20 cellular contexts compared by ENCODE assay signal in genomic region chr22:25021409-25021808, GRCh38.
DNase-seq lines count a peak whose midpoint lies in the region; ATAC-seq, FAIRE-seq and TF ChIP-seq lines count a peak whose summit lies in the region.
"Had no signal": no experiment of that assay in that cellular context is flagged by ENCODE, and none has a peak within 500 bp of the region (broad histone marks: within the 10 kb centered on the region; RNA-seq: fewer than 3 reads in every experiment).

No MANE protein-coding gene starts in this region.

- peaks cover 0 to 9% (median 0%) of the 10 kb centered on the region in 3 donors for H3K4me1 ChIP-seq in pancreas

- ATAC-seq in left lobe of liver (peak; percentile 44), pancreas (peak; percentile 6 to 48 (median 40)), HG03432 (IDR thresholded peaks at IDR 0.05; ENCODE audit: unreplicated experiment) (no peak)
- ATAC-seq: GM23338, HCT116, SK-N-SH treated with all-trans-retinoic acid at 6 μM for 48 hours had no signal

- WGBS in pancreas, 2 donors, result 65 to 69% methylated on average over 3 of the region's 3 CpGs

- no peaks in the 10 kb centered on the region for H3K9me3 ChIP-seq in pancreas

- FAIRE-seq in pancreas (lab: Jason Lieb, UNC), result no peak
- FAIRE-seq: RCC 7860 had no signal

- TF ChIP-seq CTCF in RWPE1 (conservative IDR thresholded peaks at IDR 0.05; ENCODE audit: low read depth) (no peak), pancreas (IDR thresholded peaks at IDR 0.05) (no peak)

- no peak overlapping the region for H3K4me3 ChIP-seq in pancreas
- H3K4me3 ChIP-seq: GM23338 had no signal

- POLR2A ChIA-PET in RWPE1 (lab: Yijun Ruan, JAX; ENCODE audit: low non-redundant PET), result no interaction called here

- H3K27me3 ChIP-seq in pancreas, result no peaks in the 10 kb centered on the region

- H3K36me3 ChIP-seq in pancreas, result no peaks in the 10 kb centered on the region

- CTCF ChIA-PET in RWPE1 (lab: Yijun Ruan, JAX), result no interaction called here

- H3K27ac ChIP-seq in RWPE1 (peak overlapping the region; percentile 60), pancreas (peak overlapping the region in 2 of 4 donors; percentile 63 to 77)

- intact Hi-C loops in pancreas (cut with DNase I), result no loop called here

- DNase-seq in RWPE1 (ENCODE audit: low spot score) (no peak), dermis blood vessel endothelial cell (peak; percentile 30), left lobe of liver (ENCODE audit: low spot score) (no peak), pancreas (no peak), 8988T (no peak), middle frontal gyrus (ENCODE audit: extremely low spot score, low spot score) (no peak)
- no peak for DNase-seq in activated T-cell treated with anti-CD3 and anti-CD28 coated beads, Interleukin-2, amount 50 U/mL, for 1 hour
- DNase-seq: COR-L47; GDM1; MM.1S; NCI-H1092; NCI-H1436 treated with DMSO at 0.1 percent for 48 hours; NCI-H2081; NK-92 treated with Interleukin-12 subunit alpha and Interleukin-12 subunit beta, amount 100 ng/mL, for 24 hours; SHP77 treated with DMSO at 0.1 percent for 48 hours had no signal
